1 cellular context compared by ENCODE assay signal in the genomic region with DNA sequence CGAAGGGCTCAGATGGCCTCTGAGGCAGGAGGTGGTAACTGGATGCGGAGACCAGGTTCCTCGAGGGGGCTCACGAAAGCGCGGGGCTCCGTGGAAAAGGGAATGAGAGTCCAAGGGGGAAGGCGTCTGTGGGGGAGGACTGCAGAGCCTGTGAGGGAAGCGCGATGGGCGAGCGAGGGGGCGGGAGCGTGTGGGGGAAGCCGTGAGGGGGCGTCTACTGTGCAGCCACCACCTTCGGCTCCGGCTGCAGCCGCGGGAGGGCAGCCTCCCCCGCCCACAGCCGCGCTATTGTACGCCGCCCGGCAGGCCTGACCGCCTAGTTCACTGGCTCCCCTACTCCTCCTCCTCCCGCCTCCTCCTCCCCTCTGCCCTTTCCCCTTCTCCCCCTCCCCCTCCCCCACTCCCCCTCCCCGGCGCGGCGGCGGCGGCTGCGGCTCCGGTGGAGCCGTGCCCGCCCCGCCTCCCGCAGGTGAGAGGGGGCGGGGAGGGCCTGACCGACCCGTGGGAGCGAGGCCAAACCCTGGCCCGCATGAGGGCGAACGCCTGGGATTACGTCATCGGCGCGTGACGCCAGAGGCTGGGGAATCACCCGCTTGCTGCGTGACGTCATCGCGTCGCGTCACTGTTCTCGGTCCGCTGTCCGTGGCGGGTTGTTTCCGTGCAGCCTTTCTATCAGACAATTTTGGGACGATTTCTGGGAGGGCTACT.
TF ChIP-seq lines count a peak whose summit lies in the region.

A gene (minus strand): TSS at position 294 of the 708 bp plus-strand sequence. CDS start 81,574 bp downstream, outside the sequence.

TF ChIP-seq in K562, 482 proteins besides CTCF, POLR2A, EP300 and RAD21 (continued from another document and continues in another):
- TF ChIP-seq, protein P1, sequence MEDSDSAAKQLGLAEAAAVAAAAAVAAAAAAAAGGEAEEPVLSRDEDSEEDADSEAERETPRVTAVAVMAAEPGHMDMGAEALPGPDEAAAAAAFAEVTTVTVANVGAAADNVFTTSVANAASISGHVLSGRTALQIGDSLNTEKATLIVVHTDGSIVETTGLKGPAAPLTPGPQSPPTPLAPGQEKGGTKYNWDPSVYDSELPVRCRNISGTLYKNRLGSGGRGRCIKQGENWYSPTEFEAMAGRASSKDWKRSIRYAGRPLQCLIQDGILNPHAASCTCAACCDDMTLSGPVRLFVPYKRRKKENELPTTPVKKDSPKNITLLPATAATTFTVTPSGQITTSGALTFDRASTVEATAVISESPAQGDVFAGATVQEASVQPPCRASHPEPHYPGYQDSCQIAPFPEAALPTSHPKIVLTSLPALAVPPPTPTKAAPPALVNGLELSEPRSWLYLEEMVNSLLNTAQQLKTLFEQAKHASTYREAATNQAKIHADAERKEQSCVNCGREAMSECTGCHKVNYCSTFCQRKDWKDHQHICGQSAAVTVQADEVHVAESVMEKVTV (CRISPR knock-in tag; IDR thresholded peaks at IDR 0.05): no peak
- TF ChIP-seq, protein P2, sequence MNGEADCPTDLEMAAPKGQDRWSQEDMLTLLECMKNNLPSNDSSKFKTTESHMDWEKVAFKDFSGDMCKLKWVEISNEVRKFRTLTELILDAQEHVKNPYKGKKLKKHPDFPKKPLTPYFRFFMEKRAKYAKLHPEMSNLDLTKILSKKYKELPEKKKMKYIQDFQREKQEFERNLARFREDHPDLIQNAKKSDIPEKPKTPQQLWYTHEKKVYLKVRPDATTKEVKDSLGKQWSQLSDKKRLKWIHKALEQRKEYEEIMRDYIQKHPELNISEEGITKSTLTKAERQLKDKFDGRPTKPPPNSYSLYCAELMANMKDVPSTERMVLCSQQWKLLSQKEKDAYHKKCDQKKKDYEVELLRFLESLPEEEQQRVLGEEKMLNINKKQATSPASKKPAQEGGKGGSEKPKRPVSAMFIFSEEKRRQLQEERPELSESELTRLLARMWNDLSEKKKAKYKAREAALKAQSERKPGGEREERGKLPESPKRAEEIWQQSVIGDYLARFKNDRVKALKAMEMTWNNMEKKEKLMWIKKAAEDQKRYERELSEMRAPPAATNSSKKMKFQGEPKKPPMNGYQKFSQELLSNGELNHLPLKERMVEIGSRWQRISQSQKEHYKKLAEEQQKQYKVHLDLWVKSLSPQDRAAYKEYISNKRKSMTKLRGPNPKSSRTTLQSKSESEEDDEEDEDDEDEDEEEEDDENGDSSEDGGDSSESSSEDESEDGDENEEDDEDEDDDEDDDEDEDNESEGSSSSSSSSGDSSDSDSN (IDR thresholded peaks at IDR 0.05; ENCODE audit: borderline replicate concordance in 1 of 2, low read depth in 2 of 2, low read length in 2 of 2): 0 out of 4 replicates have a peak, but pooled peaks of 1 of the 2 experiments have one; percentile 29
- TF ChIP-seq ZNF668 (CRISPR knock-in tag; IDR thresholded peaks at IDR 0.05): no peak
- TF ChIP-seq FOXA3 (CRISPR knock-in tag; conservative IDR thresholded peaks at IDR 0.05 in 1 of 2, IDR thresholded peaks at IDR 0.05 in 1 of 2): no peak
- peak; percentile 82 to 89 for TF ChIP-seq MAZ (CRISPR knock-in tag; conservative IDR thresholded peaks at IDR 0.05 in 1 of 2, IDR thresholded peaks at IDR 0.05 in 1 of 2)
- TF ChIP-seq ZNF41 (CRISPR knock-in tag; conservative IDR thresholded peaks at IDR 0.05): no peak
- TF ChIP-seq, protein P3, sequence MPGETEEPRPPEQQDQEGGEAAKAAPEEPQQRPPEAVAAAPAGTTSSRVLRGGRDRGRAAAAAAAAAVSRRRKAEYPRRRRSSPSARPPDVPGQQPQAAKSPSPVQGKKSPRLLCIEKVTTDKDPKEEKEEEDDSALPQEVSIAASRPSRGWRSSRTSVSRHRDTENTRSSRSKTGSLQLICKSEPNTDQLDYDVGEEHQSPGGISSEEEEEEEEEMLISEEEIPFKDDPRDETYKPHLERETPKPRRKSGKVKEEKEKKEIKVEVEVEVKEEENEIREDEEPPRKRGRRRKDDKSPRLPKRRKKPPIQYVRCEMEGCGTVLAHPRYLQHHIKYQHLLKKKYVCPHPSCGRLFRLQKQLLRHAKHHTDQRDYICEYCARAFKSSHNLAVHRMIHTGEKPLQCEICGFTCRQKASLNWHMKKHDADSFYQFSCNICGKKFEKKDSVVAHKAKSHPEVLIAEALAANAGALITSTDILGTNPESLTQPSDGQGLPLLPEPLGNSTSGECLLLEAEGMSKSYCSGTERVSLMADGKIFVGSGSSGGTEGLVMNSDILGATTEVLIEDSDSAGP (CRISPR knock-in tag; IDR thresholded peaks at IDR 0.05): no peak
- TF ChIP-seq, protein P4, sequence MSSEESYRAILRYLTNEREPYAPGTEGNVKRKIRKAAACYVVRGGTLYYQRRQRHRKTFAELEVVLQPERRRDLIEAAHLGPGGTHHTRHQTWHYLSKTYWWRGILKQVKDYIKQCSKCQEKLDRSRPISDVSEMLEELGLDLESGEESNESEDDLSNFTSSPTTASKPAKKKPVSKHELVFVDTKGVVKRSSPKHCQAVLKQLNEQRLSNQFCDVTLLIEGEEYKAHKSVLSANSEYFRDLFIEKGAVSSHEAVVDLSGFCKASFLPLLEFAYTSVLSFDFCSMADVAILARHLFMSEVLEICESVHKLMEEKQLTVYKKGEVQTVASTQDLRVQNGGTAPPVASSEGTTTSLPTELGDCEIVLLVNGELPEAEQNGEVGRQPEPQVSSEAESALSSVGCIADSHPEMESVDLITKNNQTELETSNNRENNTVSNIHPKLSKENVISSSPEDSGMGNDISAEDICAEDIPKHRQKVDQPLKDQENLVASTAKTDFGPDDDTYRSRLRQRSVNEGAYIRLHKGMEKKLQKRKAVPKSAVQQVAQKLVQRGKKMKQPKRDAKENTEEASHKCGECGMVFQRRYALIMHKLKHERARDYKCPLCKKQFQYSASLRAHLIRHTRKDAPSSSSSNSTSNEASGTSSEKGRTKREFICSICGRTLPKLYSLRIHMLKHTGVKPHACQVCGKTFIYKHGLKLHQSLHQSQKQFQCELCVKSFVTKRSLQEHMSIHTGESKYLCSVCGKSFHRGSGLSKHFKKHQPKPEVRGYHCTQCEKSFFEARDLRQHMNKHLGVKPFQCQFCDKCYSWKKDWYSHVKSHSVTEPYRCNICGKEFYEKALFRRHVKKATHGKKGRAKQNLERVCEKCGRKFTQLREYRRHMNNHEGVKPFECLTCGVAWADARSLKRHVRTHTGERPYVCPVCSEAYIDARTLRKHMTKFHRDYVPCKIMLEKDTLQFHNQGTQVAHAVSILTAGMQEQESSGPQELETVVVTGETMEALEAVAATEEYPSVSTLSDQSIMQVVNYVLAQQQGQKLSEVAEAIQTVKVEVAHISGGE (CRISPR knock-in tag; IDR thresholded peaks at IDR 0.05): peak in 2 of 3 experiments; percentile 20 to 69; a peak in 2 of 6 replicates
- peak; percentile 85 for TF ChIP-seq CEBPG (CRISPR knock-in tag; IDR thresholded peaks at IDR 0.05)
- TF ChIP-seq CEBPG (tag; conservative IDR thresholded peaks at IDR 0.05 in 1 of 2, IDR thresholded peaks at IDR 0.05 in 1 of 2): peak; percentile 95 to 96
- no peak for TF ChIP-seq ZNF224 (CRISPR knock-in tag; IDR thresholded peaks at IDR 0.05)
- TF ChIP-seq ARID1B (IDR thresholded peaks at IDR 0.05): no peak; the same call in 1 of the 2 replicates
- TF ChIP-seq, protein P5, sequence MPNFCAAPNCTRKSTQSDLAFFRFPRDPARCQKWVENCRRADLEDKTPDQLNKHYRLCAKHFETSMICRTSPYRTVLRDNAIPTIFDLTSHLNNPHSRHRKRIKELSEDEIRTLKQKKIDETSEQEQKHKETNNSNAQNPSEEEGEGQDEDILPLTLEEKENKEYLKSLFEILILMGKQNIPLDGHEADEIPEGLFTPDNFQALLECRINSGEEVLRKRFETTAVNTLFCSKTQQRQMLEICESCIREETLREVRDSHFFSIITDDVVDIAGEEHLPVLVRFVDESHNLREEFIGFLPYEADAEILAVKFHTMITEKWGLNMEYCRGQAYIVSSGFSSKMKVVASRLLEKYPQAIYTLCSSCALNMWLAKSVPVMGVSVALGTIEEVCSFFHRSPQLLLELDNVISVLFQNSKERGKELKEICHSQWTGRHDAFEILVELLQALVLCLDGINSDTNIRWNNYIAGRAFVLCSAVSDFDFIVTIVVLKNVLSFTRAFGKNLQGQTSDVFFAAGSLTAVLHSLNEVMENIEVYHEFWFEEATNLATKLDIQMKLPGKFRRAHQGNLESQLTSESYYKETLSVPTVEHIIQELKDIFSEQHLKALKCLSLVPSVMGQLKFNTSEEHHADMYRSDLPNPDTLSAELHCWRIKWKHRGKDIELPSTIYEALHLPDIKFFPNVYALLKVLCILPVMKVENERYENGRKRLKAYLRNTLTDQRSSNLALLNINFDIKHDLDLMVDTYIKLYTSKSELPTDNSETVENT (CRISPR knock-in tag; IDR thresholded peaks at IDR 0.05): no peak
- no peak for TF ChIP-seq BRF1 (IDR thresholded peaks at IDR 0.05; ENCODE audit: borderline replicate concordance, extremely low read depth, insufficient read length)
- TF ChIP-seq, protein P6, sequence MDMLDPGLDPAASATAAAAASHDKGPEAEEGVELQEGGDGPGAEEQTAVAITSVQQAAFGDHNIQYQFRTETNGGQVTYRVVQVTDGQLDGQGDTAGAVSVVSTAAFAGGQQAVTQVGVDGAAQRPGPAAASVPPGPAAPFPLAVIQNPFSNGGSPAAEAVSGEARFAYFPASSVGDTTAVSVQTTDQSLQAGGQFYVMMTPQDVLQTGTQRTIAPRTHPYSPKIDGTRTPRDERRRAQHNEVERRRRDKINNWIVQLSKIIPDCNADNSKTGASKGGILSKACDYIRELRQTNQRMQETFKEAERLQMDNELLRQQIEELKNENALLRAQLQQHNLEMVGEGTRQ (CRISPR knock-in tag; IDR thresholded peaks at IDR 0.05): peak; percentile 45; the same call in 1 of the 2 replicates
- TF ChIP-seq RBFOX2 (IDR thresholded peaks at IDR 0.05; ENCODE audit: low read depth, low read length): peak; percentile 61
- no peak for TF ChIP-seq FOXJ2 (tag; IDR thresholded peaks at IDR 0.05)
- TF ChIP-seq U2AF1 (optimal IDR thresholded peaks at IDR 0.05; ENCODE audit: low read depth, low read length): no peak
- TF ChIP-seq TFAM (CRISPR knock-in tag; conservative IDR thresholded peaks at IDR 0.05): no peak
- no peak for TF ChIP-seq TCFL5 (CRISPR knock-in tag; conservative IDR thresholded peaks at IDR 0.05)
- TF ChIP-seq, protein P7, sequence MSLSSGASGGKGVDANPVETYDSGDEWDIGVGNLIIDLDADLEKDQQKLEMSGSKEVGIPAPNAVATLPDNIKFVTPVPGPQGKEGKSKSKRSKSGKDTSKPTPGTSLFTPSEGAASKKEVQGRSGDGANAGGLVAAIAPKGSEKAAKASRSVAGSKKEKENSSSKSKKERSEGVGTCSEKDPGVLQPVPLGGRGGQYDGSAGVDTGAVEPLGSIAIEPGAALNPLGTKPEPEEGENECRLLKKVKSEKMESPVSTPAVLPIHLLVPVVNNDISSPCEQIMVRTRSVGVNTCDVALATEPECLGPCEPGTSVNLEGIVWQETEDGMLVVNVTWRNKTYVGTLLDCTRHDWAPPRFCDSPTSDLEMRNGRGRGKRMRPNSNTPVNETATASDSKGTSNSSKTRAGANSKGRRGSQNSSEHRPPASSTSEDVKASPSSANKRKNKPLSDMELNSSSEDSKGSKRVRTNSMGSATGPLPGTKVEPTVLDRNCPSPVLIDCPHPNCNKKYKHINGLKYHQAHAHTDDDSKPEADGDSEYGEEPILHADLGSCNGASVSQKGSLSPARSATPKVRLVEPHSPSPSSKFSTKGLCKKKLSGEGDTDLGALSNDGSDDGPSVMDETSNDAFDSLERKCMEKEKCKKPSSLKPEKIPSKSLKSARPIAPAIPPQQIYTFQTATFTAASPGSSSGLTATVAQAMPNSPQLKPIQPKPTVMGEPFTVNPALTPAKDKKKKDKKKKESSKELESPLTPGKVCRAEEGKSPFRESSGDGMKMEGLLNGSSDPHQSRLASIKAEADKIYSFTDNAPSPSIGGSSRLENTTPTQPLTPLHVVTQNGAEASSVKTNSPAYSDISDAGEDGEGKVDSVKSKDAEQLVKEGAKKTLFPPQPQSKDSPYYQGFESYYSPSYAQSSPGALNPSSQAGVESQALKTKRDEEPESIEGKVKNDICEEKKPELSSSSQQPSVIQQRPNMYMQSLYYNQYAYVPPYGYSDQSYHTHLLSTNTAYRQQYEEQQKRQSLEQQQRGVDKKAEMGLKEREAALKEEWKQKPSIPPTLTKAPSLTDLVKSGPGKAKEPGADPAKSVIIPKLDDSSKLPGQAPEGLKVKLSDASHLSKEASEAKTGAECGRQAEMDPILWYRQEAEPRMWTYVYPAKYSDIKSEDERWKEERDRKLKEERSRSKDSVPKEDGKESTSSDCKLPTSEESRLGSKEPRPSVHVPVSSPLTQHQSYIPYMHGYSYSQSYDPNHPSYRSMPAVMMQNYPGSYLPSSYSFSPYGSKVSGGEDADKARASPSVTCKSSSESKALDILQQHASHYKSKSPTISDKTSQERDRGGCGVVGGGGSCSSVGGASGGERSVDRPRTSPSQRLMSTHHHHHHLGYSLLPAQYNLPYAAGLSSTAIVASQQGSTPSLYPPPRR (CRISPR knock-in tag; IDR thresholded peaks at IDR 0.05; ENCODE audit: borderline replicate concordance): no peak
- TF ChIP-seq MTA3 (IDR thresholded peaks at IDR 0.05; ENCODE audit: borderline replicate concordance): peak; percentile 99
- no peak for TF ChIP-seq PHB2 (IDR thresholded peaks at IDR 0.05; ENCODE audit: low read depth)
- no peak for TF ChIP-seq ZNF274 (IDR thresholded peaks at IDR 0.05; ENCODE audit: borderline replicate concordance, low read depth, low read length)
- TF ChIP-seq SRSF1 (IDR thresholded peaks at IDR 0.05; ENCODE audit: low read depth, low read length): no peak
- peak in 1 of 2 experiments; percentile 88; a peak in 3 of 4 replicates for TF ChIP-seq KDM1A (IDR thresholded peaks at IDR 0.05)
- TF ChIP-seq, protein P8, sequence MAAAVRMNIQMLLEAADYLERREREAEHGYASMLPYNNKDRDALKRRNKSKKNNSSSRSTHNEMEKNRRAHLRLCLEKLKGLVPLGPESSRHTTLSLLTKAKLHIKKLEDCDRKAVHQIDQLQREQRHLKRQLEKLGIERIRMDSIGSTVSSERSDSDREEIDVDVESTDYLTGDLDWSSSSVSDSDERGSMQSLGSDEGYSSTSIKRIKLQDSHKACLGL (CRISPR knock-in tag; IDR thresholded peaks at IDR 0.05; ENCODE audit: borderline replicate concordance, poor library complexity, severe bottlenecking): no peak
- TF ChIP-seq ZNF444 (CRISPR knock-in tag; IDR thresholded peaks at IDR 0.05): peak; percentile 72
- TF ChIP-seq MTA2 (IDR thresholded peaks at IDR 0.05; ENCODE audit: low read depth): no peak
- TF ChIP-seq, protein P9, sequence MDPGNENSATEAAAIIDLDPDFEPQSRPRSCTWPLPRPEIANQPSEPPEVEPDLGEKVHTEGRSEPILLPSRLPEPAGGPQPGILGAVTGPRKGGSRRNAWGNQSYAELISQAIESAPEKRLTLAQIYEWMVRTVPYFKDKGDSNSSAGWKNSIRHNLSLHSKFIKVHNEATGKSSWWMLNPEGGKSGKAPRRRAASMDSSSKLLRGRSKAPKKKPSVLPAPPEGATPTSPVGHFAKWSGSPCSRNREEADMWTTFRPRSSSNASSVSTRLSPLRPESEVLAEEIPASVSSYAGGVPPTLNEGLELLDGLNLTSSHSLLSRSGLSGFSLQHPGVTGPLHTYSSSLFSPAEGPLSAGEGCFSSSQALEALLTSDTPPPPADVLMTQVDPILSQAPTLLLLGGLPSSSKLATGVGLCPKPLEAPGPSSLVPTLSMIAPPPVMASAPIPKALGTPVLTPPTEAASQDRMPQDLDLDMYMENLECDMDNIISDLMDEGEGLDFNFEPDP (CRISPR knock-in tag; IDR thresholded peaks at IDR 0.05): peak; percentile 79; the same call in 1 of the 2 replicates
- no peak for TF ChIP-seq SRSF7 (optimal IDR thresholded peaks at IDR 0.05; ENCODE audit: low read depth, low read length)
- TF ChIP-seq NEUROD1 (IDR thresholded peaks at IDR 0.05; ENCODE audit: borderline replicate concordance, low read depth, low read length, partially characterized antibody): no peak
- no peak for TF ChIP-seq KDM2B (CRISPR knock-in tag; IDR thresholded peaks at IDR 0.05)
